In the genomic region with DNA sequence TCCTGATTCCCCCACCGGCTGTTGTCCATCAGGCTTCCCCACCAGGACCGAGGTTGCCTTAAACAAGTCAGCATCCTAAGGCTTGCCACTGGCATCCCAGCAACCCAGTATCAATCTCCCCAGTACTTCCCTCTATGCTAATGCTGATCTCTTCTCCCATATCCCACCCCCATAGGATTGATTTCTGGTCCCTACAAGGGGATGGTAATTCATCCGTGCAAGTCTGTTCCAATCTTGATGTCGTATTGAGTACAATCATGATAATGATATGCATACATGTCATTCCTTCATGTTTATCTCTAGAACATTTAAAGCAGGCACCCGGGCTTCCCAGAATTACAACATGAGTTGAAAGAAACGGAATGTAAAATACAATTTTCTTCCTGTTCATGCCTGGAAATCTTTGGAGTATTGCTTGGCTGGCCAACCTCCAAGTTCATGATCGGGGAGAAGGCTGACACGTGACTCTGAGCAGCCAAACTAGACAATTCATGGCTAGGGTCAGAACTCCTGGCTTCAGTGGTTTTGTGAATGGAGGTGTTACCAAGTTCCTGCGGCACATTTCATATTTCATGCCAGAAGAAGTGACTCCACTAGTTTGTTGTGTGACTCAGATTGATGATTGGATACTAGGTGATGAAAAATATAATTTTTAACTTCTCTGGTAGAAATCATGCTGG, we compare ENCODE assay signal across 10 cellular contexts.
A peak's percentile ranks its signal among the peaks of the same experiment; 100 is the strongest.
DNase-seq lines count a peak whose midpoint lies in the region; ATAC-seq, FAIRE-seq and TF ChIP-seq lines count a peak whose summit lies in the region.
"Had no signal": no experiment of that assay in that cellular context is flagged by ENCODE, and none has a peak within 500 bp of the region (broad histone marks: within the 10 kb centered on the region; RNA-seq: fewer than 3 reads in every experiment).

No MANE protein-coding gene starts in this region.

- no peaks in the 10 kb centered on the region for H3K27me3 Mint-ChIP-seq in memory B cell

- in situ Hi-C loops in IMR-90 (cut with MboI; ENCODE audit: low sequenced_read_pairs) (no loop called here), HAP-1 (cut with MboI; ENCODE audit: low sequenced_read_pairs) (no loop called here)

- H2BK5ac ChIP-seq in IMR-90 (ENCODE audit: low read depth, low read length, poor library complexity, severe bottlenecking), result peak overlapping the region; percentile 89

- intact Hi-C loops in IMR-90 (cut with micrococcal nuclease), result loop anchor here (2.0 kb wide), 1 partner anchor 90 kb away; no protein-coding TSS in a partner anchor

- H2BK20ac ChIP-seq in IMR-90 (ENCODE audit: low read depth, low read length), result peak overlapping the region; percentile 85

- peak overlapping the region; percentile 2 for H3K27ac Mint-ChIP-seq in memory B cell

- peaks cover 26 to 83% of the 10 kb centered on the region in 2 experiments for H3K79me1 ChIP-seq in IMR-90 (ENCODE audit: low read depth in 1 of 2, low read length in 2 of 2)

- peaks cover 52% of the 10 kb centered on the region for H3K9me1 ChIP-seq in IMR-90 (ENCODE audit: insufficient read depth, low read length)

- H3K9me3 ChIP-seq in A549 (no peaks in the 10 kb centered on the region), IMR-90 (ENCODE audit: control insufficient read depth, insufficient read depth, low read length) (no peaks in the 10 kb centered on the region), HAP-1 (no peaks in the 10 kb centered on the region)

- FAIRE-seq in A549 (lab: Jason Lieb, UNC), result no peak

- peak overlapping the region; percentile 47; the same call in 2 of the 3 replicates for H2BK15ac ChIP-seq in IMR-90 (ENCODE audit: low read depth, low read length)

- H3K36me3 ChIP-seq in IMR-90 (ENCODE audit: control insufficient read depth, insufficient read depth, low read length), result peaks cover 32% of the 10 kb centered on the region
- H3K36me3 ChIP-seq in HAP-1 (replicated peaks), result no peaks in the 10 kb centered on the region

- H3K9me3 Mint-ChIP-seq in memory B cell, result peaks cover 3% of the 10 kb centered on the region
- H3K9me3 Mint-ChIP-seq: CD14-positive monocyte had no signal

- TF ChIP-seq POLR2A in A549 (IDR thresholded peaks at IDR 0.05; ENCODE audit: low read length) (no peak), IMR-90 (IDR thresholded peaks at IDR 0.05; ENCODE audit: low read depth, low read length) (0 out of 2 replicates have a peak, but pooled peaks have one; percentile 39)

- 38% methylated on average over 9 of the region's 9 CpGs for WGBS in A549 (ENCODE audit: missing lambda C conversion rate)
- no CpG with 5 or more reads among the region's 9 CpGs for WGBS in IMR-90 (ENCODE audit: extremely low coverage in 2 of 2, insufficient read length in 1 of 2), 2 experiments

- TF ChIP-seq CTCF in A549 (IDR thresholded peaks at IDR 0.05), result no peak
- no peak for TF ChIP-seq CTCF in IMR-90 (conservative IDR thresholded peaks at IDR 0.05; ENCODE audit: low read depth, low read length)
- no peak for TF ChIP-seq CTCF in coronary artery (IDR thresholded peaks at IDR 0.05)

- dilution Hi-C loops in IMR-90 (cut with HindIII; ENCODE audit: low sequenced_read_pairs, unreplicated experiment), result no loop called here

- H2AFZ ChIP-seq in IMR-90 (replicated peaks; ENCODE audit: low read length, poor library complexity), result no peak overlapping the region

- peak overlapping the region; percentile 20; the same call in 1 of the 2 replicates for H4K91ac ChIP-seq in IMR-90 (ENCODE audit: insufficient read depth, low read depth, low read length)

- peak overlapping the region; percentile 65 for H3K4me2 ChIP-seq in A549
- peak overlapping the region; percentile 60 for H3K4me2 ChIP-seq in IMR-90 (ENCODE audit: low read depth, low read length)

- peak; percentile 70 to 72; a peak in 5 of 6 replicates for ATAC-seq in A549
- ATAC-seq in IMR-90 (ENCODE audit: low read depth), result peak; percentile 59
- ATAC-seq in memory B cell (ENCODE audit: low read depth), result no peak

- TF ChIP-seq EP300 in A549 (IDR thresholded peaks at IDR 0.05), result no peak; a peak in 1 of 5 replicates

- H3K4me1 Mint-ChIP-seq in memory B cell, result peaks cover 62% of the 10 kb centered on the region

- CTCF ChIA-PET in A549 (lab: Yijun Ruan, JAX) (interaction anchor here (0.8 to 13.7 kb wide), 4 partner anchors 13 to 238 kb away, joined by 3 to 207 read pairs (median 3); no protein-coding TSS in a partner anchor), IMR-90 (lab: Yijun Ruan, JAX) (no interaction called here)

- peak overlapping the region; percentile 86 for H2BK120ac ChIP-seq in IMR-90 (ENCODE audit: low read depth, low read length)

- POLR2A ChIA-PET in A549 (lab: Yijun Ruan, JAX), result no interaction called here
- POLR2A ChIA-PET in IMR-90 (lab: Charles Lee; ENCODE audit: unreplicated experiment), result no interaction called here

- peak overlapping the region; percentile 79 for H2AK5ac ChIP-seq in IMR-90 (ENCODE audit: low read depth, low read length)

- H4K20me1 ChIP-seq in IMR-90 (ENCODE audit: insufficient read depth, low read length), result peaks cover 92% of the 10 kb centered on the region

- H3K27me3 ChIP-seq in IMR-90 (ENCODE audit: control insufficient read depth, insufficient read depth, low read length) (no peaks in the 10 kb centered on the region), HAP-1 (ENCODE audit: low read depth) (no peaks in the 10 kb centered on the region)

- peak overlapping the region; percentile 38 for H3K18ac ChIP-seq in IMR-90 (ENCODE audit: low read depth, low read length)

- peak overlapping the region; percentile 57 for H3K23ac ChIP-seq in IMR-90 (ENCODE audit: low read depth, low read length)

- peak overlapping the region; percentile 93 for H3K14ac ChIP-seq in IMR-90 (replicated peaks; ENCODE audit: low read depth, low read length)

- H3K27ac ChIP-seq in A549 (peak overlapping the region; percentile 58 to 71), IMR-90 (ENCODE audit: insufficient read depth, low read length) (peak overlapping the region; percentile 89), coronary artery (peak overlapping the region; percentile 53 to 65)

- H4K8ac ChIP-seq in IMR-90 (ENCODE audit: low read depth in 2 of 2, low read length in 2 of 2), result peak overlapping the region; percentile 23 to 76; a peak in 3 of 4 replicates

- peak overlapping the region; percentile 86 for H3K4ac ChIP-seq in IMR-90 (ENCODE audit: low read depth, low read length)

- H3K9ac ChIP-seq in IMR-90 (ENCODE audit: low read depth, low read length), result no peak overlapping the region

- peaks cover 38% of the 10 kb centered on the region for H3K36me3 Mint-ChIP-seq in memory B cell

- TF ChIP-seq RAD21 in A549 (conservative IDR thresholded peaks at IDR 0.05 in 1 of 2, IDR thresholded peaks at IDR 0.05 in 1 of 2) (no peak), IMR-90 (IDR thresholded peaks at IDR 0.05; ENCODE audit: low read length) (peak; percentile 14; the same call in 1 of the 2 replicates)

- 0 out of 2 replicates have a peak overlapping the region, but pooled peaks have one; percentile 16 for H3K56ac ChIP-seq in IMR-90 (ENCODE audit: extremely low read depth, insufficient read depth, low read length)

- H2AK9ac ChIP-seq in IMR-90 (replicated peaks; ENCODE audit: low read depth, low read length, poor library complexity), result peak overlapping the region; percentile 71

- peak overlapping the region; percentile 55 for H4K5ac ChIP-seq in IMR-90 (ENCODE audit: low read depth, low read length)

- no TSS peak for BruUV-seq in IMR-90 (replicated peaks; lab: Mats Ljungman, UMichigan)

- H3K4me3 ChIP-seq in A549 (no peak overlapping the region), IMR-90 (ENCODE audit: insufficient read depth, low read depth, low read length) (no peak overlapping the region), coronary artery (peak overlapping the region; percentile 12), HAP-1 (no peak overlapping the region)

- H3K4me1 ChIP-seq in A549 (peaks cover 35% of the 10 kb centered on the region), IMR-90 (ENCODE audit: control insufficient read depth, insufficient read depth, low read length) (peaks cover 37% of the 10 kb centered on the region), HAP-1 (no peaks in the 10 kb centered on the region)

- DNase-seq in A549 (ENCODE audit: low read depth in 1 of 2, low spot score in 1 of 2), result peak; percentile 41 to 44
- peak; percentile 99 for DNase-seq in IMR-90
- DNase-seq in coronary artery (ENCODE audit: low spot score), result peak; percentile 81
- no peak for DNase-seq in memory B cell (ENCODE audit: low spot score in 2 of 2)
- DNase-seq in D341Med (ENCODE audit: low spot score), result no peak
- no peak for DNase-seq in HAP-1 (ENCODE audit: low spot score in 2 of 2)
- DNase-seq in NCI-H2107 (lab: John Stamatoyannopoulos, UW), result no peak
- DNase-seq in NAMALWA (ENCODE audit: low spot score), result no peak
- DNase-seq: NCI-H1436 had no signal

- H3K4me3 Mint-ChIP-seq in memory B cell, result no peak overlapping the region
- H3K4me3 Mint-ChIP-seq: CD14-positive monocyte had no signal

TF ChIP-seq in A549, 52 proteins besides CTCF, POLR2A, EP300 and RAD21 (continues in another document):
- TF ChIP-seq TFCP2L1 (CRISPR knock-in tag; IDR thresholded peaks at IDR 0.05), result no peak
- TF ChIP-seq HEYL (CRISPR knock-in tag; IDR thresholded peaks at IDR 0.05), result no peak
- TF ChIP-seq NR3C1 (IDR thresholded peaks at IDR 0.05), result no peak
- peak; percentile 73 for TF ChIP-seq JUNB (IDR thresholded peaks at IDR 0.05)
- peak; percentile 40; the same call in 1 of the 2 replicates for TF ChIP-seq GATA3 (IDR thresholded peaks at IDR 0.05; ENCODE audit: borderline replicate concordance)
- TF ChIP-seq SMC3 (IDR thresholded peaks at IDR 0.05), result no peak
- TF ChIP-seq SREBF2 (IDR thresholded peaks at IDR 0.05), result no peak

TF ChIP-seq in IMR-90, 13 proteins besides CTCF, POLR2A, EP300 and RAD21 (continues in another document):
- TF ChIP-seq RCOR1 (IDR thresholded peaks at IDR 0.05; ENCODE audit: insufficient replicate concordance, low read length) (peak; percentile 21), ELK1 (IDR thresholded peaks at IDR 0.05; ENCODE audit: borderline replicate concordance, low read depth, low read length) (no peak), MAZ (IDR thresholded peaks at IDR 0.05; ENCODE audit: borderline replicate concordance, low read depth, low read length) (0 out of 2 replicates have a peak, but pooled peaks have one; percentile 24), RFX5 (IDR thresholded peaks at IDR 0.05; ENCODE audit: low read depth, low read length) (no peak)

Comparison
In these comparisons a context has a peak if more than half of its experiments do, and no peak if none do; other contexts are left out.
1. DNase-seq: peak in A549 (2 of 2), IMR-90 (single experiment) and coronary artery (single experiment); none in memory B cell (0 of 2), D341Med (single experiment), HAP-1 (0 of 2), NCI-H2107 (single experiment) and NAMALWA (single experiment).
2. Peak in every context shown above with its lines, with median percentiles within 50 percentile points of each other: H3K27ac ChIP-seq.